1 cellular context compared by ENCODE assay signal in genomic region chr11:108664730-108665525, GRCh38.
TF ChIP-seq lines count a peak whose summit lies in the region.

DDX10 (plus strand) TSS chr11:108665069; CDS start chr11:108665154, 85 bp downstream.

TF ChIP-seq in K562, 482 proteins besides CTCF, POLR2A, EP300 and RAD21 (continued from another document and continues in another):
- peak; percentile 62 for TF ChIP-seq ZBTB40 (IDR thresholded peaks at IDR 0.05)
- no peak for TF ChIP-seq ZBTB40 (CRISPR knock-in tag; IDR thresholded peaks at IDR 0.05)
- TF ChIP-seq HOXB6 (CRISPR knock-in tag; IDR thresholded peaks at IDR 0.05; ENCODE audit: borderline replicate concordance) = no peak
- TF ChIP-seq SIN3B (IDR thresholded peaks at IDR 0.05; ENCODE audit: low read depth) = no peak
- 0 out of 2 replicates have a peak, but pooled peaks have one; percentile 1 for TF ChIP-seq ZNF431 (CRISPR knock-in tag; IDR thresholded peaks at IDR 0.05)
- no peak; the same call in 1 of the 2 replicates for TF ChIP-seq ZNF212 (CRISPR knock-in tag; IDR thresholded peaks at IDR 0.05)
- 0 out of 2 replicates have a peak, but pooled peaks have one; percentile 19 for TF ChIP-seq E2F3 (CRISPR knock-in tag; IDR thresholded peaks at IDR 0.05)
- TF ChIP-seq SRSF7 (optimal IDR thresholded peaks at IDR 0.05; ENCODE audit: low read depth, low read length) = no peak
- TF ChIP-seq RFX1 (IDR thresholded peaks at IDR 0.05) = peak; percentile 87
- peak; percentile 54 for TF ChIP-seq POLR2AphosphoS5 (IDR thresholded peaks at IDR 0.05; ENCODE audit: control insufficient read depth, insufficient read depth, low read depth, low read length)
- TF ChIP-seq KDM1A (IDR thresholded peaks at IDR 0.05) = no peak
- peak; percentile 76 for TF ChIP-seq TFAP4 (CRISPR knock-in tag; IDR thresholded peaks at IDR 0.05; ENCODE audit: borderline replicate concordance)
- TF ChIP-seq MTA1 (IDR thresholded peaks at IDR 0.05; ENCODE audit: borderline replicate concordance) = peak; percentile 92
- TF ChIP-seq ZNF324 (CRISPR knock-in tag; IDR thresholded peaks at IDR 0.05) = peak; percentile 34; the same call in 1 of the 2 replicates
- TF ChIP-seq CXXC5 (CRISPR knock-in tag; IDR thresholded peaks at IDR 0.05) = peak; percentile 76
- peak; percentile 99 for TF ChIP-seq JUN (IDR thresholded peaks at IDR 0.05; ENCODE audit: borderline replicate concordance, low read depth, low read length)
- TF ChIP-seq JUN (CRISPR knock-in tag; IDR thresholded peaks at IDR 0.05; ENCODE audit: borderline replicate concordance) = peak; percentile 94; the same call in 1 of the 2 replicates
- peak; percentile 78 for TF ChIP-seq FOXM1 (IDR thresholded peaks at IDR 0.05; ENCODE audit: low read depth)
- no peak for TF ChIP-seq FOXM1 (CRISPR knock-in tag; IDR thresholded peaks at IDR 0.05; ENCODE audit: low read depth)
- peak; percentile 71; the same call in 1 of the 2 replicates for TF ChIP-seq KHSRP (IDR thresholded peaks at IDR 0.05)
- TF ChIP-seq MYC (IDR thresholded peaks at IDR 0.05; ENCODE audit: low read depth, low read length) = peak; percentile 89
- no peak; the same call in 1 of the 2 replicates for TF ChIP-seq MYC (CRISPR knock-in tag; IDR thresholded peaks at IDR 0.05; ENCODE audit: borderline replicate concordance, low read depth)
- TF ChIP-seq NFE2L1 (tag; IDR thresholded peaks at IDR 0.05; ENCODE audit: borderline replicate concordance, low read depth) = no peak
- TF ChIP-seq ZBTB12 (CRISPR knock-in tag; IDR thresholded peaks at IDR 0.05) = peak; percentile 91
- peak; percentile 77 for TF ChIP-seq SUPT5H (IDR thresholded peaks at IDR 0.05)
- no peak for TF ChIP-seq SAFB (IDR thresholded peaks at IDR 0.05; ENCODE audit: borderline replicate concordance, low read depth, low read length)
- TF ChIP-seq TAF1 (IDR thresholded peaks at IDR 0.05; ENCODE audit: control insufficient read depth, extremely low read depth, insufficient read depth, low read length, severe bottlenecking) = peak; percentile 33
- peak; percentile 25; the same call in 1 of the 2 replicates for TF ChIP-seq E2F1 (CRISPR knock-in tag; IDR thresholded peaks at IDR 0.05)
- 0 out of 2 replicates have a peak, but pooled peaks have one; percentile 38 for TF ChIP-seq DPF2 (IDR thresholded peaks at IDR 0.05)
- TF ChIP-seq SOX6 (IDR thresholded peaks at IDR 0.05) = no peak
- TF ChIP-seq JUNB (CRISPR knock-in tag; conservative IDR thresholded peaks at IDR 0.05) = peak; percentile 96
- TF ChIP-seq RFX5 (IDR thresholded peaks at IDR 0.05; ENCODE audit: low read depth, low read length) = peak; percentile 53; the same call in 1 of the 2 replicates
- TF ChIP-seq BRCA1 (IDR thresholded peaks at IDR 0.05) = no peak
- TF ChIP-seq BRCA1 (CRISPR knock-in tag; IDR thresholded peaks at IDR 0.05) = no peak
- 0 out of 2 replicates have a peak, but pooled peaks have one; percentile 46 for TF ChIP-seq MBD2 (IDR thresholded peaks at IDR 0.05; ENCODE audit: borderline replicate concordance, low read depth)
- TF ChIP-seq ZBTB9 (CRISPR knock-in tag; IDR thresholded peaks at IDR 0.05) = peak; percentile 60; the same call in 1 of the 2 replicates
